ENCODE assay signal across 20 cellular contexts in the genomic region with DNA sequence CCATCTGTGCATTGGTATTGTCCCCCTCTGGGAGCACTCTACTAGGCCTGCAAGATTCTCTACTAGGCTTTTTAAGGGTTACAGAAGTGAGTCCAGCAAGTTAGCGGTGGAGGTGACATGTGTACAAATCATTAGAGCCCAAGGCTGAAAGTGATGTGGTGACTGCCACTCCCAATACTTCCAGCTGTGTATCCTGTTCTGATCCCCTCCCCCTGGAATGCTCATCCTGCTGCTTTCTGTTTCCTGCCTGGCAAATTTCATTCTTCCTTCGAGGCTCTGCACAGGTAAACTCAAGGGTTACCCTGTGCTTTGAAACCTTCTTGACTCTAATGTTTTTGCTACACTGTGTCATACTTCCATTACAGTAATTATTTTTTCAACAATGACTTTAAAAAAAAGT.
"Had no signal": no experiment of that assay in that cellular context is flagged by ENCODE, and none has a peak within 500 bp of the region (broad histone marks: within the 10 kb centered on the region; RNA-seq: fewer than 3 reads in every experiment).

No MANE protein-coding gene starts in this region.

- H3K36me3 ChIP-seq: breast epithelium, left lung, prostate gland, transverse colon had no signal

- H3K4me3 ChIP-seq: breast epithelium, left lung, prostate gland, skin epidermis, transverse colon had no signal

- H3K4me1 Mint-ChIP-seq: activated T-helper 17 cell treated with anti-CD3 and anti-CD28 coated beads, Interleukin-2, amount 50 U/mL, for 72 hours; memory B cell; nephron had no signal

- H3K9me3 Mint-ChIP-seq: activated T-helper 17 cell treated with anti-CD3 and anti-CD28 coated beads, Interleukin-2, amount 50 U/mL, for 72 hours; memory B cell had no signal

- H3K4me1 ChIP-seq: breast epithelium, left lung, prostate gland, transverse colon had no signal

- ATAC-seq: activated T-helper 17 cell treated with anti-CD3 and anti-CD28 coated beads, Interleukin-2, amount 50 U/mL, for 72 hours; left lung had no signal

- H3K27me3 Mint-ChIP-seq: activated T-helper 17 cell treated with anti-CD3 and anti-CD28 coated beads, Interleukin-2, amount 50 U/mL, for 72 hours; memory B cell had no signal

- DNase-seq: activated CD4-positive, alpha-beta T cell treated with anti-CD3 and anti-CD28 coated beads for 1 hour; activated CD4-positive, alpha-beta T cell treated with anti-CD3 and anti-CD28 coated beads, Interleukin-2, amount 50 U/mL, for 4 hours; activated naive CD4-positive, alpha-beta T cell treated with Interleukin-2 at 50 U/mL for 16 hours; aorta; cerebellar nuclear complex; effector CD8-positive, alpha-beta T cell; foreskin melanocyte; head of caudate nucleus; left lung; occipital lobe; stimulated activated CD4-positive, alpha-beta T cell treated with anti-CD3 and anti-CD28 coated beads, Interleukin-4, amount 100 ng/mL, for 24 hours; stimulated activated naive CD4-positive, alpha-beta T cell; substantia nigra; transverse colon had no signal

- H3K9me3 ChIP-seq: breast epithelium, left lung, prostate gland, transverse colon had no signal

- H3K27ac Mint-ChIP-seq: activated T-helper 17 cell treated with anti-CD3 and anti-CD28 coated beads, Interleukin-2, amount 50 U/mL, for 72 hours; memory B cell; nephron had no signal

- H3K4me3 Mint-ChIP-seq: activated T-helper 17 cell treated with anti-CD3 and anti-CD28 coated beads, Interleukin-2, amount 50 U/mL, for 72 hours; memory B cell; nephron had no signal

- H3K27ac ChIP-seq: breast epithelium, left lung, prostate gland, skin epidermis, transverse colon had no signal

- H3K27me3 ChIP-seq: breast epithelium, left lung, transverse colon had no signal
